Comparison of ENCODE assay signal across 24 cellular contexts in genomic region chr10:125252937-125253336, GRCh38.
"Had no signal": no experiment of that assay in that cellular context is flagged by ENCODE, and none has a peak within 500 bp of the region (broad histone marks: within the 10 kb centered on the region; RNA-seq: fewer than 3 reads in every experiment).

No MANE protein-coding gene starts in this region.

- H3K4me3 Mint-ChIP-seq: dendritic cell treated with granulocyte-macrophage colony-stimulating factor and Interleukin-4, amounts not matched to agents 40 ng/mL and 50 ng/mL, for 4 days; effector memory CD8-positive, alpha-beta T cell; endodermal cell; mesothelial cell of epicardium had no signal

- H3K4me3 ChIP-seq: colonic mucosa, esophagus squamous epithelium, gastrocnemius medialis, heart right ventricle, left lung, lower lobe of right lung, mucosa of descending colon had no signal

- H3K27me3 ChIP-seq: colonic mucosa, gastrocnemius medialis, left lung had no signal

- H3K4me1 ChIP-seq: colonic mucosa, esophagus squamous epithelium, gastrocnemius medialis, heart right ventricle, left lung, lower lobe of right lung had no signal

- ATAC-seq: effector memory CD8-positive, alpha-beta T cell; esophagus mucosa; gastrocnemius medialis; heart right ventricle; left cardiac atrium; left lung; left ventricle myocardium superior; lower lobe of right lung; mucosa of descending colon had no signal

- H3K27ac Mint-ChIP-seq: dendritic cell treated with granulocyte-macrophage colony-stimulating factor and Interleukin-4, amounts not matched to agents 40 ng/mL and 50 ng/mL, for 4 days; effector memory CD8-positive, alpha-beta T cell; endodermal cell; mesothelial cell of epicardium had no signal

- H3K9me3 ChIP-seq: colonic mucosa, gastrocnemius medialis had no signal

- H3K27me3 Mint-ChIP-seq: dendritic cell treated with granulocyte-macrophage colony-stimulating factor and Interleukin-4, amounts not matched to agents 40 ng/mL and 50 ng/mL, for 4 days had no signal

- H3K27ac ChIP-seq: colonic mucosa, epithelial cell of prostate, esophagus squamous epithelium, gastrocnemius medialis, heart right ventricle, left lung, lower lobe of right lung had no signal

- H3K36me3 ChIP-seq: colonic mucosa, esophagus squamous epithelium, gastrocnemius medialis, heart right ventricle, left lung, lower lobe of right lung had no signal

- DNase-seq: colonic mucosa; cortex of kidney; effector CD8-positive, alpha-beta T cell; effector memory CD8-positive, alpha-beta T cell; erythroblast; esophagus squamous epithelium; foreskin fibroblast; foreskin melanocyte; gastrocnemius medialis; glutamatergic neuron; head of caudate nucleus; heart right ventricle; hippocampal formation; left cardiac atrium; left lung; left ventricle myocardium superior; lower lobe of right lung; mesenchymal stem cell; mucosa of descending colon had no signal
